Comparison of ENCODE assay signal across 9 cellular contexts in genomic region chr3:114756506-114757279, GRCh38.
DNase-seq lines count a peak whose midpoint lies in the region; ATAC-seq lines count a peak whose summit lies in the region.
"Had no signal": no experiment of that assay in that cellular context is flagged by ENCODE, and none has a peak within 500 bp of the region (broad histone marks: within the 10 kb centered on the region; RNA-seq: fewer than 3 reads in every experiment).

No MANE protein-coding gene starts in this region.

- no peaks in the 10 kb centered on the region for H3K27me3 ChIP-seq in skeletal muscle satellite cell (ENCODE audit: control insufficient read depth, insufficient read depth, low read length)

- ATAC-seq in GM18858 (IDR thresholded peaks at IDR 0.05; ENCODE audit: unreplicated experiment) (peak; percentile 77), HG02763 (IDR thresholded peaks at IDR 0.05; ENCODE audit: unreplicated experiment) (peak; percentile 80)
- ATAC-seq: T-cell had no signal

- peak overlapping the region; percentile 81 for H3K9ac ChIP-seq in skeletal muscle satellite cell (ENCODE audit: low read depth, low read length)

- DNase-seq in cerebellar cortex (ENCODE audit: low spot score) (peak; percentile 31), foreskin melanocyte (no peak), T-helper 9 cell (no peak), COLO829 (ENCODE audit: low spot score) (no peak), activated gamma-delta T cell (lab: John Stamatoyannopoulos, UW) (no peak)
- DNase-seq: T-cell had no signal

- no peak overlapping the region for H3K4me3 ChIP-seq in skeletal muscle satellite cell (ENCODE audit: low read length)

- H3K9me3 ChIP-seq in skeletal muscle satellite cell (replicated peaks; ENCODE audit: low read length) = no peaks in the 10 kb centered on the region

- peaks cover 25% of the 10 kb centered on the region for H3K4me1 ChIP-seq in skeletal muscle satellite cell (ENCODE audit: control insufficient read depth, insufficient read depth, low read length)

- peak overlapping the region; percentile 83 for H3K4me2 ChIP-seq in skeletal muscle satellite cell (ENCODE audit: low read length)

- no peaks in the 10 kb centered on the region for H3K36me3 ChIP-seq in skeletal muscle satellite cell (ENCODE audit: insufficient read depth, low read length)
